Comparison of ENCODE assay signal across 1 cellular context in the genomic region with DNA sequence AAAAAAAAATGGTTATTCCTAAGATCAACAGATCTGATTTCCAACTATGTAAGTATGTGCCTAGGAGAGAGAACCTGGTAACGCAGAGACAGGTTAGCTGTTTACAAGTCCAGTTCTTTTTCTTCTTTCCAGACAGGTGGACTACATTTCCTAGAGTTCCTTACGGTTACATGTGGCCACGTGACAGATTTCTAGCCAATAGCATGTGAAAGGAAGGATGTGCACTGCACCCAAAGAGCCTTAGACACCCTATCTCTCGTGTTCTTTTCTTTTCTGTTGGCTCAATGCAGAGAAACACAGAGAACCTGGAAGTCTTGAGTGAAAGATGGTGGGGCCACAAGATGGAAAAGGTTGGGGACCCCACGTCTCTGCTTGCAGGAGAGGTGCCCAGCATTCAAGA.
TF ChIP-seq lines count a peak whose summit lies in the region.

No MANE protein-coding gene starts in this region.

TF ChIP-seq in IMR-90, 13 proteins besides CTCF, POLR2A, EP300 and RAD21 (continued from another document):
- TF ChIP-seq MAZ (IDR thresholded peaks at IDR 0.05; ENCODE audit: borderline replicate concordance, low read depth, low read length): no peak
